2 cellular contexts compared by ENCODE assay signal in genomic region chr19:19531951-19532805, GRCh38.
A peak's percentile ranks its signal among the peaks of the same experiment; 100 is the strongest.
TF ChIP-seq lines count a peak whose summit lies in the region.

No MANE protein-coding gene starts in this region.

TF ChIP-seq in GM23338, 12 proteins besides CTCF, POLR2A, EP300 and RAD21:
- TF ChIP-seq POLR2AphosphoS5 (IDR thresholded peaks at IDR 0.05; ENCODE audit: low read depth) (peak; percentile 54), ETS1 (IDR thresholded peaks at IDR 0.05) (no peak)

TF ChIP-seq in H1, 55 proteins besides CTCF, POLR2A, EP300 and RAD21:
- TF ChIP-seq TAF1 (IDR thresholded peaks at IDR 0.05; ENCODE audit: low read depth, low read length) (no peak), TEAD4 (IDR thresholded peaks at IDR 0.05; ENCODE audit: low read depth, low read length) (no peak), BCL11A (IDR thresholded peaks at IDR 0.05; ENCODE audit: low read depth in 2 of 2, low read length in 2 of 2) (no peak), SRF (IDR thresholded peaks at IDR 0.05; ENCODE audit: low read depth, low read length) (no peak), TBP (IDR thresholded peaks at IDR 0.05; ENCODE audit: low read depth, low read length) (no peak), POLR2AphosphoS5 (IDR thresholded peaks at IDR 0.05; ENCODE audit: low read depth, low read length) (peak; percentile 13; the same call in 1 of the 2 replicates), MAFK (IDR thresholded peaks at IDR 0.05; ENCODE audit: low read depth, low read length) (no peak), KDM1A (IDR thresholded peaks at IDR 0.05; ENCODE audit: borderline replicate concordance, low read length) (no peak), POU5F1 (IDR thresholded peaks at IDR 0.05; ENCODE audit: low read depth, low read length) (no peak), CHD2 (IDR thresholded peaks at IDR 0.05; ENCODE audit: low read length) (no peak), JUND (IDR thresholded peaks at IDR 0.05; ENCODE audit: low read length) (no peak), GABPA (IDR thresholded peaks at IDR 0.05; ENCODE audit: borderline replicate concordance, insufficient read depth, low read length) (peak; percentile 82; the same call in 1 of the 2 replicates), TCF12 (IDR thresholded peaks at IDR 0.05; ENCODE audit: low read depth, low read length) (no peak), ZNF274 (IDR thresholded peaks at IDR 0.05; ENCODE audit: borderline replicate concordance, extremely low read depth, low read length) (no peak), EZH2 (IDR thresholded peaks at IDR 0.05; ENCODE audit: low read depth, low read length, severe bottlenecking) (no peak), YY1 (IDR thresholded peaks at IDR 0.05; ENCODE audit: low read depth, low read length) (no peak), EGR1 (IDR thresholded peaks at IDR 0.05; ENCODE audit: borderline replicate concordance, low read depth, low read length) (no peak), RFX5 (IDR thresholded peaks at IDR 0.05; ENCODE audit: borderline replicate concordance, low read depth, low read length) (no peak), HDAC6 (IDR thresholded peaks at IDR 0.05; ENCODE audit: low read depth, low read length) (no peak), MAX (IDR thresholded peaks at IDR 0.05) (peak; percentile 69; the same call in 1 of the 2 replicates), SIX5 (IDR thresholded peaks at IDR 0.05; ENCODE audit: low read depth, low read length) (no peak), BRCA1 (IDR thresholded peaks at IDR 0.05; ENCODE audit: low read depth, low read length) (no peak), NRF1 (IDR thresholded peaks at IDR 0.05; ENCODE audit: low read depth, low read length) (no peak), USF2 (IDR thresholded peaks at IDR 0.05; ENCODE audit: low read length) (no peak), HDAC2 (IDR thresholded peaks at IDR 0.05; ENCODE audit: borderline replicate concordance in 1 of 2, low read depth in 2 of 2, low read length in 2 of 2) (no peak), BACH1 (IDR thresholded peaks at IDR 0.05; ENCODE audit: low read length) (peak; percentile 36; the same call in 1 of the 2 replicates), SIN3A (conservative IDR thresholded peaks at IDR 0.05 in 1 of 2, IDR thresholded peaks at IDR 0.05 in 1 of 2; ENCODE audit: low read depth in 1 of 2, low read length in 2 of 2) (0 out of 4 replicates have a peak, but pooled peaks of 1 of the 2 experiments have one; percentile 37), CREB1 (IDR thresholded peaks at IDR 0.05) (0 out of 2 replicates have a peak, but pooled peaks have one; percentile 51), ATF2 (IDR thresholded peaks at IDR 0.05; ENCODE audit: low read length) (no peak), CBX5 (IDR thresholded peaks at IDR 0.05; ENCODE audit: low read depth, low read length) (no peak), CBX8 (IDR thresholded peaks at IDR 0.05; ENCODE audit: borderline replicate concordance, low read depth, low read length) (no peak), RXRA (IDR thresholded peaks at IDR 0.05; ENCODE audit: insufficient read depth, low read depth, low read length) (no peak), RNF2 (IDR thresholded peaks at IDR 0.05; ENCODE audit: borderline replicate concordance, low read depth, low read length, missing control alignments, poor library complexity, severe bottlenecking) (no peak), E2F6 (IDR thresholded peaks at IDR 0.05) (no peak; the same call in 1 of the 2 replicates), SUZ12 (IDR thresholded peaks at IDR 0.05; ENCODE audit: low read length) (no peak), CHD1 (IDR thresholded peaks at IDR 0.05; ENCODE audit: low read depth, low read length) (no peak), ASH2L (IDR thresholded peaks at IDR 0.05; ENCODE audit: low read length) (no peak), TAF7 (optimal IDR thresholded peaks at IDR 0.05; ENCODE audit: borderline replicate concordance, low read depth, low read length) (peak; percentile 44), SP4 (IDR thresholded peaks at IDR 0.05; ENCODE audit: low read length) (no peak), RBBP5 (IDR thresholded peaks at IDR 0.05; ENCODE audit: borderline replicate concordance, low read depth, low read length) (no peak), CTBP2 (IDR thresholded peaks at IDR 0.05; ENCODE audit: borderline replicate concordance, insufficient read depth, insufficient read length, low read length) (no peak), JUN (IDR thresholded peaks at IDR 0.05; ENCODE audit: low read depth, low read length) (no peak), ATF3 (IDR thresholded peaks at IDR 0.05; ENCODE audit: insufficient read depth, low read depth, low read length) (no peak), CEBPB (IDR thresholded peaks at IDR 0.05; ENCODE audit: low read depth, low read length) (no peak)
